In genomic region chr2:45210466-45211195, GRCh38 we compare ENCODE assay signal across 1 cellular context.
TF ChIP-seq lines count a peak whose summit lies in the region.

No MANE protein-coding gene starts in this region.

TF ChIP-seq in SK-N-SH, 30 proteins besides CTCF, POLR2A, EP300 and RAD21 (continued from another document):
- TF ChIP-seq REST (IDR thresholded peaks at IDR 0.05; ENCODE audit: low read depth, low read length), result no peak
- TF ChIP-seq MAX (IDR thresholded peaks at IDR 0.05; ENCODE audit: low read depth), result no peak
